1 cellular context compared by ENCODE assay signal in genomic region chr1:105138445-105138821, GRCh38.
TF ChIP-seq lines count a peak whose summit lies in the region.

No MANE protein-coding gene starts in this region.

TF ChIP-seq in SK-N-SH, 30 proteins besides CTCF, POLR2A, EP300 and RAD21 (continued from another document):
- TF ChIP-seq REST (IDR thresholded peaks at IDR 0.05; ENCODE audit: low read depth, low read length) (no peak), TAF1 (IDR thresholded peaks at IDR 0.05; ENCODE audit: borderline replicate concordance, low read depth, low read length) (no peak), TEAD4 (IDR thresholded peaks at IDR 0.05; ENCODE audit: borderline replicate concordance, insufficient read depth) (no peak), FOSL2 (IDR thresholded peaks at IDR 0.05; ENCODE audit: borderline replicate concordance, low read depth) (no peak), EZH2phosphoT487 (IDR thresholded peaks at IDR 0.05; ENCODE audit: borderline replicate concordance, low read depth) (no peak), RFX5 (IDR thresholded peaks at IDR 0.05; ENCODE audit: low read length) (no peak), ELF1 (IDR thresholded peaks at IDR 0.05) (no peak), MAX (IDR thresholded peaks at IDR 0.05; ENCODE audit: low read depth) (no peak), MEF2A (IDR thresholded peaks at IDR 0.05; ENCODE audit: borderline replicate concordance, low read depth) (no peak), FOXJ3 (CRISPR knock-in tag; IDR thresholded peaks at IDR 0.05) (no peak), SMC3 (IDR thresholded peaks at IDR 0.05; ENCODE audit: low read depth, low read length) (no peak), RCOR1 (IDR thresholded peaks at IDR 0.05; ENCODE audit: low read length) (no peak)
